8 cellular contexts compared by ENCODE assay signal in the genomic region with DNA sequence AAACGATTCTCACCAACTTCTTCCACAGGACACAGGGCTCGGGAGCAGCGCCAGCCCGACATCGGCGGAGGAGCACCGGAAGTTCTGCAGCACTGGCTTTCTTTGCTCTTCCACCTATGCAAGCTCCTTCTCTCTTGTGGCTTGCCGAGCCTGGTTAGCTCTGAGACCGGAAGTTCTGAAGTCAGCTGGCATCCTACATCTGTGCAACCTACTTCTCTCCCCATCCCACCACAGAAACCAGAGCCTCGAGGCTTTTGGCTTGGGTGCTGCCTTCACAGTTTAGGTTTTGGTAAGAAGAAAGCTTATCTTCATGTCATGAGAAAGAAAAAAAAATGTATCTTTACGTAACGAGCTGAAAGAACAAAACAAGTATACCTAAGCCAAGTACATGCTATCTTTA.
A peak's percentile ranks its signal among the peaks of the same experiment; 100 is the strongest.
DNase-seq lines count a peak whose midpoint lies in the region; ATAC-seq and TF ChIP-seq lines count a peak whose summit lies in the region.

No MANE protein-coding gene starts in this region.

- H3K9ac ChIP-seq in colonic mucosa (ENCODE audit: low read depth in 2 of 2, low read length in 2 of 2), result no peak overlapping the region

- H3K4me3 Mint-ChIP-seq in activated B cell treated with CpG ODN at 0.5 μM for 24 hours, result peak overlapping the region; percentile 88

- H4K20me1 ChIP-seq in PC-9 (ENCODE audit: insufficient read depth), result no peaks in the 10 kb centered on the region

- H3K27ac Mint-ChIP-seq in activated B cell treated with CpG ODN at 0.5 μM for 24 hours, result peak overlapping the region; percentile 96

- peak; percentile 99 for ATAC-seq in GM19328 (IDR thresholded peaks at IDR 0.05; ENCODE audit: unreplicated experiment)
- ATAC-seq in HG03378 (IDR thresholded peaks at IDR 0.05; ENCODE audit: unreplicated experiment), result peak; percentile 96
- ATAC-seq in activated B cell treated with CpG ODN at 0.5 μM for 24 hours (ENCODE audit: low read depth), result peak; percentile 94
- peak; percentile 72 for ATAC-seq in sciatic nerve

- POLR2A ChIA-PET in activated B cell treated with CpG ODN at 0.5 μM for 24 hours (lab: Charles Lee), result interaction anchor here (0.5 to 8.2 kb wide), 18 partner anchors 9 to 956 kb away, joined by 3 to 134 read pairs (median 5); a partner anchor contains a TSS
- POLR2A ChIA-PET in PC-9 (lab: Charles Lee; ENCODE audit: unreplicated experiment), result no interaction called here

- H3K4me1 Mint-ChIP-seq in activated B cell treated with CpG ODN at 0.5 μM for 24 hours, result peaks cover 83% of the 10 kb centered on the region

- H3K36me3 ChIP-seq in colonic mucosa (no peaks in the 10 kb centered on the region), PC-9 (ENCODE audit: low read depth) (no peaks in the 10 kb centered on the region)

- no peaks in the 10 kb centered on the region for H3K9me2 ChIP-seq in PC-9 (ENCODE audit: insufficient read depth)

- H3K36me3 Mint-ChIP-seq in activated B cell treated with CpG ODN at 0.5 μM for 24 hours (ENCODE audit: low read depth), result peaks cover 23% of the 10 kb centered on the region

- H3K4me1 ChIP-seq in colonic mucosa, result no peaks in the 10 kb centered on the region
- no peaks in the 10 kb centered on the region for H3K4me1 ChIP-seq in PC-9 (replicated peaks; ENCODE audit: insufficient read depth)

- H3K79me2 ChIP-seq in PC-9 (ENCODE audit: low read depth), result no peaks in the 10 kb centered on the region

- H3K27me3 Mint-ChIP-seq in activated B cell treated with CpG ODN at 0.5 μM for 24 hours, result no peaks in the 10 kb centered on the region

- H3K27ac ChIP-seq in colonic mucosa (peak overlapping the region; percentile 4), PC-9 (no peak overlapping the region)

- BruUV-seq in PC-9 (replicated peaks; lab: Mats Ljungman, UMichigan), result no TSS peak

- H3K9me3 ChIP-seq in colonic mucosa (no peaks in the 10 kb centered on the region), PC-9 (ENCODE audit: insufficient read depth, low read depth) (no peaks in the 10 kb centered on the region)

- H3K27me3 ChIP-seq in colonic mucosa (no peaks in the 10 kb centered on the region), PC-9 (ENCODE audit: insufficient read depth, low read depth) (no peaks in the 10 kb centered on the region)

- CTCF ChIA-PET in activated B cell treated with CpG ODN at 0.5 μM for 24 hours (lab: Charles Lee), result interaction anchor here (1.1 to 7.0 kb wide), 11 partner anchors 8 to 109 kb away, joined by 3 to 75 read pairs (median 4); a partner anchor contains a TSS
- CTCF ChIA-PET in PC-9 (lab: Charles Lee), result no interaction called here

- H3K9me3 Mint-ChIP-seq in activated B cell treated with CpG ODN at 0.5 μM for 24 hours, result no peaks in the 10 kb centered on the region

- intact Hi-C loops in activated B cell treated with CpG ODN at 0.5 μM for 24 hours (cut with micrococcal nuclease), result loop anchor here (1.0 to 10.0 kb wide), 6 partner anchors 10 to 404 kb away; a partner anchor contains a TSS
- intact Hi-C loops in colonic mucosa (cut with DNase I), result no loop called here
- intact Hi-C loops in sciatic nerve (cut with DNase I), result loop anchor here (10.0 kb wide), 1 partner anchor 116 kb away; a partner anchor contains a TSS
- intact Hi-C loops in PC-9 (cut with micrococcal nuclease; ENCODE audit: unreplicated experiment), result loop anchor here (10.0 kb wide), 1 partner anchor 84 kb away; no protein-coding TSS in a partner anchor

- H3F3A ChIP-seq in PC-9 (ENCODE audit: insufficient read depth, low read depth), result no peaks in the 10 kb centered on the region

- H2AFZ ChIP-seq in PC-9, result no peak overlapping the region

- H3K4me3 ChIP-seq in colonic mucosa, result no peak overlapping the region
- H3K4me3 ChIP-seq in PC-9, result no peak overlapping the region

- peak; percentile 56 for DNase-seq in activated B cell treated with CpG ODN at 0.5 μM for 24 hours
- peak; percentile 54 for DNase-seq in colonic mucosa
- DNase-seq in sciatic nerve (ENCODE audit: low spot score), result no peak
- no peak for DNase-seq in PC-9
- DNase-seq in NCI-H748 treated with DMSO at 0.1 percent for 48 hours (lab: John Stamatoyannopoulos, UW), result no peak
- DNase-seq in NCI-H69 (lab: John Stamatoyannopoulos, UW), result no peak

- no peak for TF ChIP-seq CTCF in activated B cell treated with CpG ODN at 0.5 μM for 24 hours (IDR thresholded peaks at IDR 0.05)
- TF ChIP-seq CTCF in colonic mucosa (IDR thresholded peaks at IDR 0.05), result no peak
- TF ChIP-seq CTCF in PC-9 (conservative IDR thresholded peaks at IDR 0.05), result no peak

- H3K4me2 ChIP-seq in PC-9, result no peak overlapping the region

Comparison
In these comparisons a context has a peak if more than half of its experiments do, and no peak if none do; other contexts are left out.
1. DNase-seq: peak in activated B cell treated with CpG ODN at 0.5 μM for 24 hours (single experiment) and colonic mucosa (single experiment); none in sciatic nerve (single experiment), PC-9 (0 of 2), NCI-H748 treated with DMSO at 0.1 percent for 48 hours (single experiment) and NCI-H69 (single experiment).
2. Peak in every context shown above with its lines, with median percentiles within 50 percentile points of each other: ATAC-seq.